In genomic region chr1:184036517-184036949, GRCh38 we compare ENCODE assay signal across 8 cellular contexts. TPM values are rescaled to one million over a fixed set of nuclear protein-coding genes. Genes with fewer than 3 reads are reported as not detected.
DNase-seq lines count a peak whose midpoint lies in the region; ATAC-seq and TF ChIP-seq lines count a peak whose summit lies in the region.

No MANE protein-coding gene starts in this region.

- intact Hi-C loops in activated T-helper 1 cell treated with anti-CD3 and anti-CD28 coated beads, Interleukin-12 subunit alpha, Interleukin-12 subunit beta, Interleukin-2, Interleukin-4 antibody, amounts not matched to agents 30 ng/mL and 10 ng/mL and 1 ng/mL, durations not matched to agents 14 hours and 24 hours and 36 hours (cut with micrococcal nuclease): no loop called here

- no peaks in the 10 kb centered on the region for H3K9me3 Mint-ChIP-seq in activated T-helper 1 cell treated with anti-CD3 and anti-CD28 coated beads, Interleukin-12 subunit alpha, Interleukin-12 subunit beta, Interleukin-2, Interleukin-4 antibody, amounts not matched to agents 30 ng/mL and 10 ng/mL and 1 ng/mL, durations not matched to agents 14 hours and 24 hours and 36 hours
- H3K9me3 Mint-ChIP-seq in glutamatergic neuron (ENCODE audit: unreplicated experiment) (no peaks in the 10 kb centered on the region), osteocyte (ENCODE audit: unreplicated experiment) (no peaks in the 10 kb centered on the region)

- peaks cover 26% of the 10 kb centered on the region for H3K4me1 Mint-ChIP-seq in activated T-helper 1 cell treated with anti-CD3 and anti-CD28 coated beads, Interleukin-12 subunit alpha, Interleukin-12 subunit beta, Interleukin-2, Interleukin-4 antibody, amounts not matched to agents 30 ng/mL and 10 ng/mL and 1 ng/mL, durations not matched to agents 14 hours and 24 hours and 36 hours (ENCODE audit: low read depth)
- H3K4me1 Mint-ChIP-seq in glutamatergic neuron (ENCODE audit: low read depth, unreplicated experiment) (peaks cover 15% of the 10 kb centered on the region), osteocyte (ENCODE audit: unreplicated experiment) (peaks cover 11% of the 10 kb centered on the region)

- no peak overlapping the region for H3K9ac ChIP-seq in MM.1S (ENCODE audit: low read length)

- DNase-seq in AG09309 (ENCODE audit: low read depth) (no peak), MM.1S (no peak), glutamatergic neuron (peak; percentile 58), osteocyte (ENCODE audit: extremely low spot score, unreplicated experiment) (peak; percentile 84), HK-2 (ENCODE audit: unreplicated experiment) (no peak)
- DNase-seq in activated T-helper 1 cell treated with anti-CD3 and anti-CD28 coated beads, Interleukin-12 subunit alpha, Interleukin-12 subunit beta, Interleukin-2, Interleukin-4 antibody, amounts not matched to agents 30 ng/mL and 10 ng/mL and 1 ng/mL, durations not matched to agents 14 hours and 24 hours and 36 hours (ENCODE audit: low spot score): no peak

- no peaks in the 10 kb centered on the region for H3K36me3 ChIP-seq in MM.1S (replicated peaks; ENCODE audit: insufficient read depth, low read length)

- no peak overlapping the region for H3K27ac ChIP-seq in MM.1S (ENCODE audit: low read length)

- H4K20me1 ChIP-seq in MM.1S (ENCODE audit: insufficient read depth, low read length): no peaks in the 10 kb centered on the region

- no peaks in the 10 kb centered on the region; the same call in 1 of the 2 replicates for H3K4me1 ChIP-seq in MM.1S (ENCODE audit: low read length)

- no peaks in the 10 kb centered on the region for H3K9me2 ChIP-seq in MM.1S (replicated peaks; ENCODE audit: insufficient read depth, low read length)

- no peaks in the 10 kb centered on the region for H3K9me3 ChIP-seq in MM.1S (replicated peaks; ENCODE audit: insufficient read depth, low read length)

- H3K4me3 ChIP-seq in AG09309 (ENCODE audit: control insufficient read depth, low read depth, low read length) (peak overlapping the region; percentile 57), MM.1S (ENCODE audit: low read length) (no peak overlapping the region; the same call in 1 of the 2 replicates)

- peak overlapping the region; percentile 69 for H3K4me3 Mint-ChIP-seq in activated T-helper 1 cell treated with anti-CD3 and anti-CD28 coated beads, Interleukin-12 subunit alpha, Interleukin-12 subunit beta, Interleukin-2, Interleukin-4 antibody, amounts not matched to agents 30 ng/mL and 10 ng/mL and 1 ng/mL, durations not matched to agents 14 hours and 24 hours and 36 hours
- peak overlapping the region; percentile 81 for H3K4me3 Mint-ChIP-seq in glutamatergic neuron (ENCODE audit: unreplicated experiment)
- peak overlapping the region; percentile 72 for H3K4me3 Mint-ChIP-seq in osteocyte (ENCODE audit: unreplicated experiment)

- no peaks in the 10 kb centered on the region for H3F3A ChIP-seq in MM.1S (ENCODE audit: insufficient read depth, low read length)

- H2AFZ ChIP-seq in MM.1S (ENCODE audit: low read length): no peak overlapping the region

- no peaks in the 10 kb centered on the region for H3K79me2 ChIP-seq in MM.1S (ENCODE audit: low read length)

- peaks cover 5% of the 10 kb centered on the region for H3K36me3 Mint-ChIP-seq in activated T-helper 1 cell treated with anti-CD3 and anti-CD28 coated beads, Interleukin-12 subunit alpha, Interleukin-12 subunit beta, Interleukin-2, Interleukin-4 antibody, amounts not matched to agents 30 ng/mL and 10 ng/mL and 1 ng/mL, durations not matched to agents 14 hours and 24 hours and 36 hours (ENCODE audit: low read depth)
- H3K36me3 Mint-ChIP-seq in glutamatergic neuron (ENCODE audit: unreplicated experiment) (no peaks in the 10 kb centered on the region), osteocyte (ENCODE audit: unreplicated experiment) (no peaks in the 10 kb centered on the region)

- TF ChIP-seq CTCF in AG09309 (IDR thresholded peaks at IDR 0.05; ENCODE audit: control insufficient read depth, insufficient read depth, low read depth, low read length, missing control alignments) (no peak), MM.1S (IDR thresholded peaks at IDR 0.05; ENCODE audit: low read length) (no peak), glutamatergic neuron (IDR thresholded peaks at IDR 0.05; ENCODE audit: partially characterized antibody, unreplicated experiment) (no peak), osteocyte (IDR thresholded peaks at IDR 0.05) (no peak)

- ATAC-seq in GM19035 (IDR thresholded peaks at IDR 0.05; ENCODE audit: unreplicated experiment) (peak; percentile 28), GM18517 (IDR thresholded peaks at IDR 0.05; ENCODE audit: unreplicated experiment) (no peak)

- H3K27ac Mint-ChIP-seq in activated T-helper 1 cell treated with anti-CD3 and anti-CD28 coated beads, Interleukin-12 subunit alpha, Interleukin-12 subunit beta, Interleukin-2, Interleukin-4 antibody, amounts not matched to agents 30 ng/mL and 10 ng/mL and 1 ng/mL, durations not matched to agents 14 hours and 24 hours and 36 hours: no peak overlapping the region
- H3K27ac Mint-ChIP-seq in glutamatergic neuron (ENCODE audit: unreplicated experiment) (peak overlapping the region; percentile 12), osteocyte (ENCODE audit: unreplicated experiment) (no peak overlapping the region)

- H3K27me3 ChIP-seq in MM.1S (replicated peaks; ENCODE audit: insufficient read depth, low read length): no peaks in the 10 kb centered on the region

- H3K4me2 ChIP-seq in MM.1S (ENCODE audit: low read depth, low read length): peak overlapping the region; percentile 90

- H3K27me3 Mint-ChIP-seq in activated T-helper 1 cell treated with anti-CD3 and anti-CD28 coated beads, Interleukin-12 subunit alpha, Interleukin-12 subunit beta, Interleukin-2, Interleukin-4 antibody, amounts not matched to agents 30 ng/mL and 10 ng/mL and 1 ng/mL, durations not matched to agents 14 hours and 24 hours and 36 hours (ENCODE audit: insufficient read depth): peaks cover 74% of the 10 kb centered on the region
- H3K27me3 Mint-ChIP-seq in glutamatergic neuron (ENCODE audit: unreplicated experiment) (no peaks in the 10 kb centered on the region), osteocyte (ENCODE audit: unreplicated experiment) (peaks cover 17% of the 10 kb centered on the region)

RNA-seq across cellular contexts. Expression of gene COLGALT2, which starts 1.0 kb away (rescaled TPM):
- 1.8 and 1.9 TPM in 2 replicates for total RNA-seq in activated T-helper 1 cell treated with anti-CD3 and anti-CD28 coated beads, Interleukin-12 subunit alpha, Interleukin-12 subunit beta, Interleukin-2, Interleukin-4 antibody, amounts not matched to agents 30 ng/mL and 10 ng/mL and 1 ng/mL, durations not matched to agents 14 hours and 24 hours and 36 hours
- total RNA-seq in glutamatergic neuron (ENCODE audit: unreplicated experiment) (3.8 TPM), osteocyte (1.9 and 2.8 TPM in 2 replicates)

RNA-seq across cellular contexts. Expression of gene TSEN15, which starts 15.0 kb away (rescaled TPM):
- total RNA-seq in activated T-helper 1 cell treated with anti-CD3 and anti-CD28 coated beads, Interleukin-12 subunit alpha, Interleukin-12 subunit beta, Interleukin-2, Interleukin-4 antibody, amounts not matched to agents 30 ng/mL and 10 ng/mL and 1 ng/mL, durations not matched to agents 14 hours and 24 hours and 36 hours: 49.8 and 50.2 TPM in 2 replicates
- total RNA-seq in glutamatergic neuron (ENCODE audit: unreplicated experiment) (23.6 TPM), osteocyte (36.8 and 37.8 TPM in 2 replicates)

Comparison
In these comparisons a context has a peak if more than half of its experiments do, and no peak if none do; other contexts are left out.
1. DNase-seq: peak in glutamatergic neuron (single experiment) and osteocyte (single experiment); none in AG09309 (single experiment), MM.1S (single experiment), activated T-helper 1 cell treated with anti-CD3 and anti-CD28 coated beads, Interleukin-12 subunit alpha, Interleukin-12 subunit beta, Interleukin-2, Interleukin-4 antibody, amounts not matched to agents 30 ng/mL and 10 ng/mL and 1 ng/mL, durations not matched to agents 14 hours and 24 hours and 36 hours (single experiment) and HK-2 (single experiment).
2. Peak in every context shown above with its lines, with median percentiles within 50 percentile points of each other: H3K4me3 Mint-ChIP-seq.